8 cellular contexts compared by ENCODE assay signal in genomic region chr12:124861898-124862676, GRCh38. TPM values are rescaled to one million over a fixed set of nuclear protein-coding genes. Genes with fewer than 3 reads are reported as not detected.
DNase-seq lines count a peak whose midpoint lies in the region; ATAC-seq and TF ChIP-seq lines count a peak whose summit lies in the region.

No MANE protein-coding gene starts in this region.

- H3K27me3 ChIP-seq in OCI-LY1 (ENCODE audit: insufficient read depth, low read length) (0 out of 2 replicates have a peak, but pooled peaks cover 9% of the 10 kb centered on the region), dorsolateral prefrontal cortex (no peaks in the 10 kb centered on the region), subcutaneous abdominal adipose tissue (ENCODE audit: control insufficient read depth in 5 of 5, insufficient read depth in 4 of 5, low read length in 5 of 5) (no peaks in the 10 kb centered on the region)

- H3K27ac ChIP-seq in OCI-LY1 (ENCODE audit: low read depth, low read length, poor library complexity, severe bottlenecking) (no peak overlapping the region), dorsolateral prefrontal cortex (peak overlapping the region; percentile 40 to 94 (median 84)), subcutaneous abdominal adipose tissue (ENCODE audit: low read depth, low read length) (peak overlapping the region; percentile 50)

- H3K4me3 Mint-ChIP-seq in activated CD4-positive, alpha-beta T cell treated with anti-CD3 and anti-CD28 coated beads, Interleukin-2, amount 10 ng/mL, durations not matched to agents 7 days and 5 days = peak overlapping the region; percentile 70

- no peaks in the 10 kb centered on the region for H3K36me3 Mint-ChIP-seq in activated CD4-positive, alpha-beta T cell treated with anti-CD3 and anti-CD28 coated beads, Interleukin-2, amount 10 ng/mL, durations not matched to agents 7 days and 5 days (ENCODE audit: low read depth)

- H3K4me2 ChIP-seq in OCI-LY1 (ENCODE audit: low read length) = peak overlapping the region; percentile 85; the same call in 1 of the 2 replicates

- no peaks in the 10 kb centered on the region for H3K9me2 ChIP-seq in OCI-LY1 (ENCODE audit: low read depth, low read length)

- H2AFZ ChIP-seq in OCI-LY1 (ENCODE audit: low read length) = no peak overlapping the region

- no peak for ATAC-seq in GM19395 (IDR thresholded peaks at IDR 0.05; ENCODE audit: unreplicated experiment)

- H3K4me1 ChIP-seq in OCI-LY1 (ENCODE audit: insufficient read depth, low read length, severe bottlenecking) (peaks cover 16% of the 10 kb centered on the region), subcutaneous abdominal adipose tissue (ENCODE audit: control insufficient read depth in 5 of 5, insufficient read depth in 5 of 5, low read length in 5 of 5) (peaks cover 11 to 55% (median 41%) of the 10 kb centered on the region in 5 donors)

- H3K27ac Mint-ChIP-seq in activated CD4-positive, alpha-beta T cell treated with anti-CD3 and anti-CD28 coated beads, Interleukin-2, amount 10 ng/mL, durations not matched to agents 7 days and 5 days = no peak overlapping the region

- H3K4me1 Mint-ChIP-seq in activated CD4-positive, alpha-beta T cell treated with anti-CD3 and anti-CD28 coated beads, Interleukin-2, amount 10 ng/mL, durations not matched to agents 7 days and 5 days = peaks cover 20% of the 10 kb centered on the region

- CTCF ChIA-PET in activated CD4-positive, alpha-beta T cell treated with anti-CD3 and anti-CD28 coated beads, Interleukin-2, amount 10 ng/mL, durations not matched to agents 7 days and 5 days (lab: Charles Lee) = interaction anchor here (0.6 to 1.5 kb wide), 3 partner anchors 8 to 120 kb away, joined by 3 to 5 read pairs (median 3); no protein-coding TSS in a partner anchor

- no peaks in the 10 kb centered on the region for H3K79me2 ChIP-seq in OCI-LY1 (ENCODE audit: insufficient read depth, low read length)

- no peaks in the 10 kb centered on the region for H3F3A ChIP-seq in OCI-LY1 (ENCODE audit: insufficient read depth, low read length)

- H3K9me3 ChIP-seq in OCI-LY1 (ENCODE audit: low read length) = no peaks in the 10 kb centered on the region
- H3K9me3 ChIP-seq in subcutaneous abdominal adipose tissue (ENCODE audit: control insufficient read depth in 5 of 5, low read length in 5 of 5) = no peaks in the 10 kb centered on the region

- TF ChIP-seq CTCF in OCI-LY1 (IDR thresholded peaks at IDR 0.05; ENCODE audit: low read length) = no peak
- TF ChIP-seq CTCF in dorsolateral prefrontal cortex (IDR thresholded peaks at IDR 0.05 in 54 of 56, conservative IDR thresholded peaks at IDR 0.05 in 2 of 56; ENCODE audit: low read depth in 1 of 56, partially characterized antibody in 56 of 56) = no peak

- H3K9me3 Mint-ChIP-seq in activated CD4-positive, alpha-beta T cell treated with anti-CD3 and anti-CD28 coated beads, Interleukin-2, amount 10 ng/mL, durations not matched to agents 7 days and 5 days = no peaks in the 10 kb centered on the region

- intact Hi-C loops in dorsolateral prefrontal cortex (cut with DNase I) = loop anchor here in 1 of 2 donors (5.0 kb wide), 1 partner anchor 35 kb away; no protein-coding TSS in a partner anchor

- H3K9ac ChIP-seq in OCI-LY1 (ENCODE audit: low read length) (no peak overlapping the region), subcutaneous abdominal adipose tissue (ENCODE audit: low read length in 5 of 5) (peak overlapping the region in 2 of 5 donors; percentile 43 to 81)

- no peaks in the 10 kb centered on the region for H3K27me3 Mint-ChIP-seq in activated CD4-positive, alpha-beta T cell treated with anti-CD3 and anti-CD28 coated beads, Interleukin-2, amount 10 ng/mL, durations not matched to agents 7 days and 5 days

- no peak for DNase-seq in activated CD4-positive, alpha-beta T cell treated with anti-CD3 and anti-CD28 coated beads, Interleukin-2, amount 10 ng/mL, durations not matched to agents 7 days and 5 days
- no peak for DNase-seq in activated CD4-positive, alpha-beta T cell treated with anti-CD3 and anti-CD28 coated beads for 48 hours
- DNase-seq in dorsolateral prefrontal cortex (no peak), 8988T (no peak), NCI-H1417 treated with DMSO at 0.1 percent for 48 hours (lab: John Stamatoyannopoulos, UW) (no peak)

- H4K20me1 ChIP-seq in OCI-LY1 (ENCODE audit: insufficient read depth, low read length) = no peaks in the 10 kb centered on the region

- POLR2A ChIA-PET in activated CD4-positive, alpha-beta T cell treated with anti-CD3 and anti-CD28 coated beads, Interleukin-2, amount 10 ng/mL, durations not matched to agents 7 days and 5 days (lab: Charles Lee) = no interaction called here

- H3K4me3 ChIP-seq in OCI-LY1 (ENCODE audit: low read depth, low read length, poor library complexity, severe bottlenecking) (no peak overlapping the region), dorsolateral prefrontal cortex (peak overlapping the region; percentile 60 to 97 (median 90)), subcutaneous abdominal adipose tissue (ENCODE audit: low read depth in 1 of 5, low read length in 5 of 5) (peak overlapping the region in 4 of 5 donors; percentile 75 to 86 (median 85))

- no peaks in the 10 kb centered on the region for H3K36me3 ChIP-seq in OCI-LY1 (ENCODE audit: insufficient read depth, low read length)
- peaks cover 0 to 16% (median 6%) of the 10 kb centered on the region in 5 donors for H3K36me3 ChIP-seq in subcutaneous abdominal adipose tissue (ENCODE audit: control insufficient read depth in 5 of 5, insufficient read depth in 5 of 5, low read length in 5 of 5)

RNA-seq across cellular contexts. Expression of gene SCARB1, which starts 1.6 kb away (rescaled TPM):
- 1 to 10 TPM; 5.3 to 6.2 TPM for total RNA-seq in activated CD4-positive, alpha-beta T cell treated with anti-CD3 and anti-CD28 coated beads, Interleukin-2, amount 10 ng/mL, durations not matched to agents 7 days and 5 days
- total RNA-seq in dorsolateral prefrontal cortex = 100 to 1,000 TPM in 1 of 120 experiments, 10 to 100 TPM in 119; 33.4 to 110 (median 54.7) TPM

RNA-seq across cellular contexts. Expression of gene UBC, which starts 52.4 kb away (rescaled TPM):
- total RNA-seq in activated CD4-positive, alpha-beta T cell treated with anti-CD3 and anti-CD28 coated beads, Interleukin-2, amount 10 ng/mL, durations not matched to agents 7 days and 5 days = 100 to 1,000 TPM; 749 to 755 TPM
- 1,000 to 10,000 TPM in 109 of 120 experiments, 100 to 1,000 TPM in 11; 835 to 2,453 (median 1,204) TPM for total RNA-seq in dorsolateral prefrontal cortex

Comparison
In these comparisons a context has a peak if more than half of its experiments do, and no peak if none do; other contexts are left out.
1. RNA of gene SCARB1, which starts 1.6 kb away (total RNA-seq): 33.4 to 110 TPM in dorsolateral prefrontal cortex; 5.3 to 6.2 TPM in activated CD4-positive, alpha-beta T cell treated with anti-CD3 and anti-CD28 coated beads, Interleukin-2, amount 10 ng/mL, durations not matched to agents 7 days and 5 days; every median in the first group is over 4 times any median in the second.